Comparison of ENCODE assay signal across 4 cellular contexts in the genomic region with DNA sequence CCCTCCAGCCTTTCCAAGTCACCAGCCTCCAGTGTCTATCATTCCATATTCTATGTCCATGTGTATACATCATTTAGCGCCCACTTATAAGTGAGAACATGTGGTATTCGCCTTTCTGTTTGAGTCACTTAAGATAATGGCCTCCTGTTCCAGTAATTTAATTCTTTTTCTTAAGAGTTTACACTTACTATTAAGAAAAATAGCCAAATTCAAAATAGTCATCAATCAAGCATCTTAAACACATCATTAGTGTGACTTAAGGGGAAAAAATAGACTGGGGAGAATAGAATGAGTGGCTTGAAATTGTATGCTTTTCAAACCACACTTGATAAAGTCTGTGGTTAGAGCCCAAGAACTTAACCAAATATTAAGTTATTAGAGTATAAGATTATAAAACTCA.
"Had no signal": no experiment of that assay in that cellular context is flagged by ENCODE, and none has a peak within 500 bp of the region (broad histone marks: within the 10 kb centered on the region; RNA-seq: fewer than 3 reads in every experiment).

No MANE protein-coding gene starts in this region.

- DNase-seq: GM23248, GOT3, H7, HFFc6 had no signal
